ENCODE assay signal across 8 cellular contexts in the genomic region with DNA sequence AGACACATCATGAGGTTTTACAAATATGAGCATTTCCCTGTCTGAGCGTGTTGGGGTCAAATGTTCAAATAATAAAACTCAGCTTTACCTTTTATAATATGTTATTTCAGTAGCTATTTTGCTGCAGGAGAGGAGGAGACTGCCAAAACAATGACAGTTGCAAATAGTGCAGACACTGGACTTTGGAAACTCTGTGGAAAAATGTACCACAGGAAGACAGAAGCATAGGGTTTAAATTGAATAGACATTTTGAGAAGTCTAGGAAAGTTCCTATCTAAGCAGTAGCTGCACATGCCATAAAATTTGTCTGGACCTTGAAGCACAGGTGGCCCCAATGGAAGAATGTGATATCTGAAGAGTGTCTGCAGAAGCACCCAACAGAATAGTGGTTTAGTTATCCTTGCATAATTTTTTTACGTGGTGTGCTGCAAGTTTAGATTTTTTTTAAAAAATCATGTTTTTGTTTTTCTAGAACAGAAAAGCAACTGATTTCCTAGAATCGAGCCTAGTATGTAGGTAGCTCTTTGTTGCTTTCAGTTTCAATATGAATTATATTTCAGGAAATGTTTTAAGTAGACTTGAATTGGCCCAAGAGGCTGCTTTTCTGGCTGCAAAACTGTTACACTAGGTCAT. TPM values are rescaled to one million over a fixed set of nuclear protein-coding genes. Genes with fewer than 3 reads are reported as not detected.
A peak's percentile ranks its signal among the peaks of the same experiment; 100 is the strongest.
DNase-seq lines count a peak whose midpoint lies in the region; ATAC-seq and TF ChIP-seq lines count a peak whose summit lies in the region.

No MANE protein-coding gene starts in this region.

- H3K9ac ChIP-seq in OCI-LY3 (ENCODE audit: low read length): peak overlapping the region; percentile 20

- DNase-seq in occipital lobe (lab: John Stamatoyannopoulos, UW) (no peak), T-helper 9 cell (no peak), GOT3 (lab: John Stamatoyannopoulos, UW) (no peak), T1000 (lab: John Stamatoyannopoulos, UW) (no peak)

- peak overlapping the region; percentile 35 for H3K27ac ChIP-seq in OCI-LY3 (ENCODE audit: low read length)
- H3K27ac ChIP-seq in neutrophil: peak overlapping the region; percentile 59

- H3K79me2 ChIP-seq in OCI-LY3 (ENCODE audit: low read length): no peaks in the 10 kb centered on the region

- H3K4me3 ChIP-seq in OCI-LY3 (ENCODE audit: low read length) (peak overlapping the region; percentile 32), neutrophil (ENCODE audit: low read depth in 1 of 2, low read length in 1 of 2) (no peak overlapping the region)

- H3K9me3 ChIP-seq in OCI-LY3 (ENCODE audit: insufficient read depth, low read length) (no peaks in the 10 kb centered on the region), neutrophil (no peaks in the 10 kb centered on the region)

- TF ChIP-seq CTCF in OCI-LY3 (IDR thresholded peaks at IDR 0.05; ENCODE audit: low read depth, low read length) (no peak), neutrophil (IDR thresholded peaks at IDR 0.05) (no peak)

- no peaks in the 10 kb centered on the region for H3K36me3 ChIP-seq in OCI-LY3 (replicated peaks; ENCODE audit: low read depth, low read length)
- H3K36me3 ChIP-seq in neutrophil: no peaks in the 10 kb centered on the region

- H2AFZ ChIP-seq in OCI-LY3 (ENCODE audit: low read depth, low read length): peak overlapping the region; percentile 56

- peak; percentile 91 for ATAC-seq in GM18907 (IDR thresholded peaks at IDR 0.05; ENCODE audit: unreplicated experiment)
- peak; percentile 82 for ATAC-seq in HG02623 (IDR thresholded peaks at IDR 0.05; ENCODE audit: unreplicated experiment)

- H4K20me1 ChIP-seq in OCI-LY3 (ENCODE audit: insufficient read depth, low read length): no peaks in the 10 kb centered on the region

- H3K27me3 ChIP-seq in OCI-LY3 (ENCODE audit: low read depth, low read length) (no peaks in the 10 kb centered on the region), neutrophil (no peaks in the 10 kb centered on the region)

- peak overlapping the region; percentile 54 for H3K4me2 ChIP-seq in OCI-LY3 (ENCODE audit: low read length)

- peaks cover 13% of the 10 kb centered on the region for H3K4me1 ChIP-seq in OCI-LY3 (ENCODE audit: low read length)
- H3K4me1 ChIP-seq in neutrophil (ENCODE audit: control insufficient read depth in 1 of 2, insufficient read depth in 1 of 2, low read depth in 1 of 2, low read length in 1 of 2): peaks cover 0 to 16% of the 10 kb centered on the region in 2 experiments

RNA-seq across cellular contexts. Expression of a gene that starts 14.0 kb away (rescaled TPM):
- total RNA-seq in occipital lobe: 1.6 TPM
